Comparison of ENCODE assay signal across 1 cellular context in genomic region chr12:53190108-53190729, GRCh38.
TF ChIP-seq lines count a peak whose summit lies in the region.

No MANE protein-coding gene starts in this region.

TF ChIP-seq in HepG2, 621 proteins besides CTCF, POLR2A, EP300 and RAD21 (continued from another document and continues in another):
- peak; percentile 26; the same call in 1 of the 2 replicates for TF ChIP-seq MED1 (CRISPR knock-in tag; IDR thresholded peaks at IDR 0.05)
- TF ChIP-seq MED13 (CRISPR knock-in tag; IDR thresholded peaks at IDR 0.05): no peak
- TF ChIP-seq POLR2G (IDR thresholded peaks at IDR 0.05; ENCODE audit: low read depth, low read length): peak; percentile 50
- no peak for TF ChIP-seq MZF1 (CRISPR knock-in tag; IDR thresholded peaks at IDR 0.05; ENCODE audit: borderline replicate concordance)
- no peak for TF ChIP-seq ZNF30 (CRISPR knock-in tag; IDR thresholded peaks at IDR 0.05)
- no peak for TF ChIP-seq HMGXB3 (CRISPR knock-in tag; IDR thresholded peaks at IDR 0.05; ENCODE audit: borderline replicate concordance)
- no peak for TF ChIP-seq MIER2 (CRISPR knock-in tag; IDR thresholded peaks at IDR 0.05)
- no peak for TF ChIP-seq ZNF225 (CRISPR knock-in tag; IDR thresholded peaks at IDR 0.05)
- no peak for TF ChIP-seq ZNF20 (CRISPR knock-in tag; IDR thresholded peaks at IDR 0.05)
- TF ChIP-seq HMGXB4 (CRISPR knock-in tag; IDR thresholded peaks at IDR 0.05; ENCODE audit: borderline replicate concordance in 1 of 2, low read depth in 1 of 2): no peak
- TF ChIP-seq ZMYM4 (CRISPR knock-in tag; IDR thresholded peaks at IDR 0.05): no peak
- TF ChIP-seq ZNF660 (CRISPR knock-in tag; IDR thresholded peaks at IDR 0.05; ENCODE audit: borderline replicate concordance, low read depth): no peak
- TF ChIP-seq CBX2 (IDR thresholded peaks at IDR 0.05; ENCODE audit: low read depth, low read length): no peak
- TF ChIP-seq CBX2 (CRISPR knock-in tag; IDR thresholded peaks at IDR 0.05; ENCODE audit: low read depth): no peak
- TF ChIP-seq PCBP1 (IDR thresholded peaks at IDR 0.05; ENCODE audit: borderline replicate concordance, low read depth, low read length): no peak
- no peak for TF ChIP-seq ZMAT5 (CRISPR knock-in tag; IDR thresholded peaks at IDR 0.05; ENCODE audit: borderline replicate concordance, low read depth)
- TF ChIP-seq ZFP36L2 (CRISPR knock-in tag; IDR thresholded peaks at IDR 0.05): no peak
- peak; percentile 52; the same call in 1 of the 2 replicates for TF ChIP-seq ZNF740 (CRISPR knock-in tag; IDR thresholded peaks at IDR 0.05)
- TF ChIP-seq ZNF280B (CRISPR knock-in tag; IDR thresholded peaks at IDR 0.05; ENCODE audit: borderline replicate concordance): no peak
- TF ChIP-seq CBX1 (IDR thresholded peaks at IDR 0.05; ENCODE audit: low read depth): no peak
- no peak for TF ChIP-seq ZKSCAN5 (CRISPR knock-in tag; IDR thresholded peaks at IDR 0.05)
- 0 out of 2 replicates have a peak, but pooled peaks have one; percentile 19 for TF ChIP-seq ETV5 (CRISPR knock-in tag; IDR thresholded peaks at IDR 0.05; ENCODE audit: borderline replicate concordance)
- no peak for TF ChIP-seq ZNF563 (CRISPR knock-in tag; IDR thresholded peaks at IDR 0.05)
- no peak for TF ChIP-seq NFIB (CRISPR knock-in tag; IDR thresholded peaks at IDR 0.05; ENCODE audit: borderline replicate concordance)
- no peak for TF ChIP-seq ZNF703 (CRISPR knock-in tag; IDR thresholded peaks at IDR 0.05; ENCODE audit: borderline replicate concordance)
- TF ChIP-seq ZSCAN21 (CRISPR knock-in tag; IDR thresholded peaks at IDR 0.05; ENCODE audit: borderline replicate concordance): no peak
- TF ChIP-seq SIX4 (CRISPR knock-in tag; IDR thresholded peaks at IDR 0.05): no peak
- TF ChIP-seq ZNF776 (CRISPR knock-in tag; IDR thresholded peaks at IDR 0.05): no peak
- TF ChIP-seq HOXA7 (CRISPR knock-in tag; IDR thresholded peaks at IDR 0.05): no peak
- no peak for TF ChIP-seq ZNF281 (CRISPR knock-in tag; IDR thresholded peaks at IDR 0.05; ENCODE audit: borderline replicate concordance)
- no peak for TF ChIP-seq KIAA2018 (CRISPR knock-in tag; IDR thresholded peaks at IDR 0.05; ENCODE audit: borderline replicate concordance)
- no peak for TF ChIP-seq NCOA1 (CRISPR knock-in tag; IDR thresholded peaks at IDR 0.05)
- TF ChIP-seq TRIM24 (CRISPR knock-in tag; IDR thresholded peaks at IDR 0.05): no peak
- TF ChIP-seq SRY (CRISPR knock-in tag; IDR thresholded peaks at IDR 0.05): no peak
- TF ChIP-seq ZFP36L1 (CRISPR knock-in tag; IDR thresholded peaks at IDR 0.05): no peak
- TF ChIP-seq CBX5 (CRISPR knock-in tag; IDR thresholded peaks at IDR 0.05; ENCODE audit: borderline replicate concordance): 0 out of 2 replicates have a peak, but pooled peaks have one; percentile 21
- TF ChIP-seq MXD4 (CRISPR knock-in tag; IDR thresholded peaks at IDR 0.05): no peak
- no peak for TF ChIP-seq ZNF788 (CRISPR knock-in tag; IDR thresholded peaks at IDR 0.05; ENCODE audit: borderline replicate concordance)
- TF ChIP-seq THAP11 (CRISPR knock-in tag; IDR thresholded peaks at IDR 0.05): 0 out of 2 replicates have a peak, but pooled peaks have one; percentile 26
- no peak for TF ChIP-seq HOXD1 (CRISPR knock-in tag; IDR thresholded peaks at IDR 0.05)
- no peak for TF ChIP-seq PRPF4 (IDR thresholded peaks at IDR 0.05; ENCODE audit: low read depth, low read length, poor library complexity, severe bottlenecking)
- no peak for TF ChIP-seq NFIC (IDR thresholded peaks at IDR 0.05; ENCODE audit: low read length)
- TF ChIP-seq ZMYM3 (CRISPR knock-in tag; IDR thresholded peaks at IDR 0.05): no peak
- TF ChIP-seq ZNF768 (CRISPR knock-in tag; IDR thresholded peaks at IDR 0.05): peak; percentile 53; the same call in 1 of the 2 replicates
- TF ChIP-seq MED8 (CRISPR knock-in tag; IDR thresholded peaks at IDR 0.05; ENCODE audit: insufficient replicate concordance): no peak
- no peak for TF ChIP-seq ZNF510 (CRISPR knock-in tag; IDR thresholded peaks at IDR 0.05; ENCODE audit: low read depth)
